Comparison of ENCODE assay signal across 16 cellular contexts in the genomic region with DNA sequence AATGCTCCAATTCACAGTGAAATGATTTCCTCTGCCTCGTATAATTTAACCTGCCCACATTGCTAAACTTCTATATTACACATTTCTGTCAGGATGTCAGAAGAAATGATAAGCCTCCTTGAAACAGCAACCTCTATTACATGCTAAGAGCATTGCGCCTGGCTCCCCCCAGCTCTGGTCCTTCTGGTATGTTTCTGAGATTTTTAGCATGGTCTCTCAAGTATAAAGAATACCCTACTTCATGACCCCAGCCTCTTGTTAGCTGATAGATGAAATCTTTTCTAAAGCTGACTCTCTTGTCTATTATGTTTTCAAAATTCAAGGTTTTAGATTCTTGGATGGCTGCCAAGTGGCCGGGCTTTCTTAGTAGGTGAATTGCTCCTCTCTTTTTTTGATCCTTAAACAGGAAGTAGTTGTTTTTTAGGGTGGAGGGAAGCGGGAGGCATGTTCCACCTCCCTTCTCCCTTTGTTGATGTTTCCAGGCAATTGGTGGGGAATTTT.
DNase-seq lines count a peak whose midpoint lies in the region; ATAC-seq and TF ChIP-seq lines count a peak whose summit lies in the region.
"Had no signal": no experiment of that assay in that cellular context is flagged by ENCODE, and none has a peak within 500 bp of the region (broad histone marks: within the 10 kb centered on the region; RNA-seq: fewer than 3 reads in every experiment).

No MANE protein-coding gene starts in this region.

- H3K4me1 Mint-ChIP-seq in endodermal cell, result peaks cover 23% of the 10 kb centered on the region
- peaks cover 17% of the 10 kb centered on the region for H3K4me1 Mint-ChIP-seq in stimulated activated effector memory CD8-positive, alpha-beta T cell treated with anti-CD3 and anti-CD28 coated beads, Interleukin-12 subunit alpha, Interleukin-12 subunit beta, amount 100 ng/mL, for 72 hours

- H3K4me3 ChIP-seq in endodermal cell (ENCODE audit: low read length), result no peak overlapping the region
- H3K4me3 ChIP-seq: A549 had no signal

- H3K36me3 Mint-ChIP-seq in endodermal cell (ENCODE audit: low read depth), result peaks cover 7% of the 10 kb centered on the region
- no peaks in the 10 kb centered on the region for H3K36me3 Mint-ChIP-seq in stimulated activated effector memory CD8-positive, alpha-beta T cell treated with anti-CD3 and anti-CD28 coated beads, Interleukin-12 subunit alpha, Interleukin-12 subunit beta, amount 100 ng/mL, for 72 hours

- WGBS in endodermal cell (ENCODE audit: insufficient coverage in 1 of 2, insufficient read length in 1 of 2), 2 experiments, result 95% methylated on average over 3 of the region's 4 CpGs; no CpG with 5 or more reads in 1 of the 2 experiments

- H3K9me3 Mint-ChIP-seq in endodermal cell, result no peaks in the 10 kb centered on the region
- H3K9me3 Mint-ChIP-seq in stimulated activated effector memory CD8-positive, alpha-beta T cell treated with anti-CD3 and anti-CD28 coated beads, Interleukin-12 subunit alpha, Interleukin-12 subunit beta, amount 100 ng/mL, for 72 hours, result no peaks in the 10 kb centered on the region
- H3K9me3 Mint-ChIP-seq: activated CD4-positive, alpha-beta T cell treated with anti-CD3 and anti-CD28 coated beads, Interleukin-2, amount 10 ng/mL, durations not matched to agents 24 days and 14 days; activated T-cell treated with anti-CD3 and anti-CD28 coated beads, Interleukin-2, amount 50 U/mL, for 72 hours; dendritic cell treated with granulocyte-macrophage colony-stimulating factor and Interleukin-4, amounts not matched to agents 40 ng/mL and 50 ng/mL, for 4 days had no signal

- H3K4me1 ChIP-seq in endodermal cell (ENCODE audit: control insufficient read depth, insufficient read depth, low read length), result no peaks in the 10 kb centered on the region

- no peak overlapping the region for H3K9ac ChIP-seq in endodermal cell (ENCODE audit: extremely low read depth, low read length, poor library complexity, severe bottlenecking)

- H3K27me3 ChIP-seq in endodermal cell (ENCODE audit: control insufficient read depth, insufficient read depth, low read length, poor library complexity, severe bottlenecking), result no peaks in the 10 kb centered on the region

- no peaks in the 10 kb centered on the region for H3K36me3 ChIP-seq in endodermal cell (ENCODE audit: control insufficient read depth, insufficient read depth, low read length)

- ATAC-seq in stimulated activated effector memory CD8-positive, alpha-beta T cell treated with anti-CD3 and anti-CD28 coated beads, Interleukin-12 subunit alpha, Interleukin-12 subunit beta, amount 100 ng/mL, for 72 hours, result no peak
- no peak for ATAC-seq in HG03442 (IDR thresholded peaks at IDR 0.05; ENCODE audit: unreplicated experiment)
- no peak for ATAC-seq in omental fat pad (ENCODE audit: low FRiP score)
- ATAC-seq: A549; activated T-cell treated with anti-CD3 and anti-CD28 coated beads, Interleukin-2, amount 50 U/mL, for 72 hours had no signal

- peak overlapping the region; percentile 88 for H3K27ac ChIP-seq in endodermal cell (ENCODE audit: low read depth, low read length)
- H3K27ac ChIP-seq: A549 had no signal

- H3K9me3 ChIP-seq in endodermal cell (ENCODE audit: control insufficient read depth, low read length), result peaks cover under 1% of the 10 kb centered on the region
- H3K9me3 ChIP-seq: A549 had no signal

- no peaks in the 10 kb centered on the region for H3K27me3 Mint-ChIP-seq in endodermal cell (ENCODE audit: insufficient read depth)
- H3K27me3 Mint-ChIP-seq: activated CD4-positive, alpha-beta T cell treated with anti-CD3 and anti-CD28 coated beads, Interleukin-2, amount 10 ng/mL, durations not matched to agents 24 days and 14 days; dendritic cell treated with granulocyte-macrophage colony-stimulating factor and Interleukin-4, amounts not matched to agents 40 ng/mL and 50 ng/mL, for 4 days had no signal

- DNase-seq in NCI-H1092 treated with DMSO at 0.1 percent for 48 hours (lab: John Stamatoyannopoulos, UW) (peak; percentile 16), NCI-H1092 (lab: John Stamatoyannopoulos, UW) (no peak), NCI-H2227 treated with DMSO at 0.1 percent for 48 hours (lab: John Stamatoyannopoulos, UW) (peak; percentile 90), endodermal cell (no peak), NCI-H1930 (lab: John Stamatoyannopoulos, UW) (no peak), omental fat pad (ENCODE audit: low spot score) (no peak)
- DNase-seq in stimulated activated effector memory CD8-positive, alpha-beta T cell treated with anti-CD3 and anti-CD28 coated beads, Interleukin-12 subunit alpha, Interleukin-12 subunit beta, amount 100 ng/mL, for 72 hours (ENCODE audit: low spot score in 2 of 2), result no peak
- DNase-seq: activated CD4-positive, alpha-beta T cell treated with anti-CD3 and anti-CD28 coated beads, Interleukin-2, amount 10 ng/mL, durations not matched to agents 24 days and 14 days; activated T-cell treated with anti-CD3 and anti-CD28 coated beads, Interleukin-2, amount 50 U/mL, for 72 hours; amniotic stem cell; EL; NCI-H526 treated with DMSO at 0.1 percent for 48 hours; small intestine had no signal

- no peak overlapping the region for H3K4me3 Mint-ChIP-seq in endodermal cell
- no peak overlapping the region for H3K4me3 Mint-ChIP-seq in stimulated activated effector memory CD8-positive, alpha-beta T cell treated with anti-CD3 and anti-CD28 coated beads, Interleukin-12 subunit alpha, Interleukin-12 subunit beta, amount 100 ng/mL, for 72 hours
- H3K4me3 Mint-ChIP-seq: activated CD4-positive, alpha-beta T cell treated with anti-CD3 and anti-CD28 coated beads, Interleukin-2, amount 10 ng/mL, durations not matched to agents 24 days and 14 days; activated T-cell treated with anti-CD3 and anti-CD28 coated beads, Interleukin-2, amount 50 U/mL, for 72 hours; dendritic cell treated with granulocyte-macrophage colony-stimulating factor and Interleukin-4, amounts not matched to agents 40 ng/mL and 50 ng/mL, for 4 days had no signal

- no peak for TF ChIP-seq CTCF in endodermal cell (conservative IDR thresholded peaks at IDR 0.05)
- no peak for TF ChIP-seq CTCF in omental fat pad (IDR thresholded peaks at IDR 0.05)

- peak overlapping the region; percentile 3 for H3K27ac Mint-ChIP-seq in endodermal cell
- peak overlapping the region; percentile 54 for H3K27ac Mint-ChIP-seq in stimulated activated effector memory CD8-positive, alpha-beta T cell treated with anti-CD3 and anti-CD28 coated beads, Interleukin-12 subunit alpha, Interleukin-12 subunit beta, amount 100 ng/mL, for 72 hours
- H3K27ac Mint-ChIP-seq: activated CD4-positive, alpha-beta T cell treated with anti-CD3 and anti-CD28 coated beads, Interleukin-2, amount 10 ng/mL, durations not matched to agents 24 days and 14 days; activated T-cell treated with anti-CD3 and anti-CD28 coated beads, Interleukin-2, amount 50 U/mL, for 72 hours; dendritic cell treated with granulocyte-macrophage colony-stimulating factor and Interleukin-4, amounts not matched to agents 40 ng/mL and 50 ng/mL, for 4 days had no signal

Comparison
In these comparisons a context has a peak if more than half of its experiments do, and no peak if none do; other contexts are left out.
1. DNase-seq: peak in NCI-H1092 treated with DMSO at 0.1 percent for 48 hours (single experiment) and NCI-H2227 treated with DMSO at 0.1 percent for 48 hours (single experiment); none in NCI-H1092 (single experiment), endodermal cell (single experiment), stimulated activated effector memory CD8-positive, alpha-beta T cell treated with anti-CD3 and anti-CD28 coated beads, Interleukin-12 subunit alpha, Interleukin-12 subunit beta, amount 100 ng/mL, for 72 hours (0 of 2), NCI-H1930 (0 of 2) and omental fat pad (single experiment).